ENCODE assay signal across 2 cellular contexts in the genomic region with DNA sequence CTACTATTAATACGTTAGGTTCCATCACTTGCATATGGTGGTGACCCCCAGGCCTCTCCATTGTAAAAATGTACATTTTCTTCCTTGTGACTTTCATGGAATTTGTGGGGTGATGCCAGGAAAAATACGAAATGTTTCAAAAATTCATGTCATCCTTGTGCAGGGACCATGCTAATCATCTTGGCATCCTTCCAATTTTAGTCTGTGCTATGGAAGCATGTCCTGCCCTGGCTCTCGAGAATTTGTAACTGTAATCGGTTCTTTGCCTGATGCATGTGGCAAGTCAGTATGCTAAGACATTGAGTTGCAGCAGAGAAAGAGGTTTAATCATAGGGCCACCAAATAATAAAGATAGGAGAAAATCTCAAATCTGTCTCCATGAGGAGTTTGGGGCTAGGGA.
TF ChIP-seq lines count a peak whose summit lies in the region.

No MANE protein-coding gene starts in this region.

TF ChIP-seq in Ishikawa, 13 proteins besides CTCF, POLR2A, EP300 and RAD21 (continued from another document):
- TF ChIP-seq, protein P1, sequence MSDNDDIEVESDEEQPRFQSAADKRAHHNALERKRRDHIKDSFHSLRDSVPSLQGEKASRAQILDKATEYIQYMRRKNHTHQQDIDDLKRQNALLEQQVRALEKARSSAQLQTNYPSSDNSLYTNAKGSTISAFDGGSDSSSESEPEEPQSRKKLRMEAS (IDR thresholded peaks at IDR 0.05): no peak

TF ChIP-seq in K562, 482 proteins besides CTCF, POLR2A, EP300 and RAD21 (continued from another document):
- TF ChIP-seq, protein P2, sequence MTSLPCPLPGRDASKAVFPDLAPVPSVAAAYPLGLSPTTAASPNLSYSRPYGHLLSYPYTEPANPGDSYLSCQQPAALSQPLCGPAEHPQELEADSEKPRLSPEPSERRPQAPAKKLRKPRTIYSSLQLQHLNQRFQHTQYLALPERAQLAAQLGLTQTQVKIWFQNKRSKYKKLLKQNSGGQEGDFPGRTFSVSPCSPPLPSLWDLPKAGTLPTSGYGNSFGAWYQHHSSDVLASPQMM (CRISPR knock-in tag; IDR thresholded peaks at IDR 0.05): no peak
- peak; percentile 27; the same call in 1 of the 2 replicates for TF ChIP-seq NFIX (CRISPR knock-in tag; IDR thresholded peaks at IDR 0.05; ENCODE audit: low read depth)
- peak; percentile 87 for TF ChIP-seq NFIC (IDR thresholded peaks at IDR 0.05)
- TF ChIP-seq, protein P3, sequence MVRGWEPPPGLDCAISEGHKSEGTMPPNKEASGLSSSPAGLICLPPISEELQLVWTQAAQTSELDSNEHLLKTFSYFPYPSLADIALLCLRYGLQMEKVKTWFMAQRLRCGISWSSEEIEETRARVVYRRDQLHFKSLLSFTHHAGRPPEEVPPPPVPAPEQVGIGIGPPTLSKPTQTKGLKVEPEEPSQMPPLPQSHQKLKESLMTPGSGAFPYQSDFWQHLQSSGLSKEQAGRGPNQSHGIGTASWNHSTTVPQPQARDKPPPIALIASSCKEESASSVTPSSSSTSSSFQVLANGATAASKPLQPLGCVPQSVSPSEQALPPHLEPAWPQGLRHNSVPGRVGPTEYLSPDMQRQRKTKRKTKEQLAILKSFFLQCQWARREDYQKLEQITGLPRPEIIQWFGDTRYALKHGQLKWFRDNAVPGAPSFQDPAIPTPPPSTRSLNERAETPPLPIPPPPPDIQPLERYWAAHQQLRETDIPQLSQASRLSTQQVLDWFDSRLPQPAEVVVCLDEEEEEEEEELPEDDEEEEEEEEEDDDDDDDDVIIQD (CRISPR knock-in tag; IDR thresholded peaks at IDR 0.05): no peak
